18 cellular contexts compared by ENCODE assay signal in the genomic region with DNA sequence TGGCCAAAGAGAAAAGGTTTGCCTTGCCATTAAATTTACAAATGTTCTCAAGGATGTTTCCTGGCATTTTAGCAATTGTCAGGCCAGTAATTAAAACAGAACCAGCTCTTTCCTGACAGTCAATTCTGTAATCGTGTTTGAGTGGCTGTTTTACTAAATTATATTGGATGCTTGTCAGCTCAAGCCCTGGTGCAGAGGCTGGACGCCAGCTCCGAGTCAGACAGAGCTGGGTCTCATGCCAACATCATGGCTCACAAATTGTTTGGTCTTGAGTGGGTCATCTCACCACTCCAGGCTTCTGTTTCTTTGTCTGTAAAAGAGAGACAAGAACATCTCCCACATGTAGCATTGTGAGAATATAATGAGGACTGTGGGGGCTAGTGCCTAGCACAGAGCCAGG.
DNase-seq lines count a peak whose midpoint lies in the region; ATAC-seq and TF ChIP-seq lines count a peak whose summit lies in the region.
"Had no signal": no experiment of that assay in that cellular context is flagged by ENCODE, and none has a peak within 500 bp of the region (broad histone marks: within the 10 kb centered on the region; RNA-seq: fewer than 3 reads in every experiment).

No MANE protein-coding gene starts in this region.

- H3K9ac ChIP-seq in PC-3 (ENCODE audit: low read length) (no peak overlapping the region), fibroblast of lung (ENCODE audit: insufficient read depth, low read length) (no peak overlapping the region), colonic mucosa (ENCODE audit: low read depth in 2 of 2, low read length in 2 of 2) (no peak overlapping the region)
- H3K9ac ChIP-seq: BLaER1 treated with 17β-estradiol and CSF1 and Interleukin-3, amounts not matched to agents 10 nM and 100 nM had no signal

- no peak overlapping the region for H2AFZ ChIP-seq in PC-3 (ENCODE audit: low read length)
- no peak overlapping the region for H2AFZ ChIP-seq in fibroblast of lung (ENCODE audit: low read length)

- H3K4me3 ChIP-seq in PC-3 (ENCODE audit: low read length): no peak overlapping the region
- H3K4me3 ChIP-seq in fibroblast of lung (replicated peaks in 1 of 4; ENCODE audit: control extremely low read depth in 1 of 4, insufficient read depth in 1 of 4, low read depth in 3 of 4, low read length in 4 of 4): no peak overlapping the region
- H3K4me3 ChIP-seq in lower lobe of right lung: no peak overlapping the region
- no peak overlapping the region for H3K4me3 ChIP-seq in colonic mucosa
- H3K4me3 ChIP-seq: BLaER1 treated with 17β-estradiol and CSF1 and Interleukin-3, amounts not matched to agents 10 nM and 100 nM; thyroid gland had no signal

- H3K9me2 ChIP-seq in PC-3 (replicated peaks; ENCODE audit: low read length): no peaks in the 10 kb centered on the region

- H3K36me3 ChIP-seq in PC-3 (ENCODE audit: low read depth, low read length) (no peaks in the 10 kb centered on the region), fibroblast of lung (ENCODE audit: control insufficient read depth, insufficient read depth, low read length) (no peaks in the 10 kb centered on the region), lower lobe of right lung (no peaks in the 10 kb centered on the region), colonic mucosa (no peaks in the 10 kb centered on the region)
- H3K36me3 ChIP-seq: thyroid gland had no signal

- ATAC-seq in PC-3 (no peak), HG03196 (IDR thresholded peaks at IDR 0.05; ENCODE audit: unreplicated experiment) (no peak), lower lobe of right lung (no peak)
- ATAC-seq: left colon had no signal

- H3K27ac ChIP-seq in PC-3 (ENCODE audit: low read length) (no peak overlapping the region), fibroblast of lung (ENCODE audit: insufficient read depth, low read length) (no peak overlapping the region), lower lobe of right lung (no peak overlapping the region), colonic mucosa (no peak overlapping the region)
- H3K27ac ChIP-seq: BLaER1 treated with 17β-estradiol and CSF1 and Interleukin-3, amounts not matched to agents 10 nM and 100 nM; thyroid gland had no signal

- no peaks in the 10 kb centered on the region for H3F3A ChIP-seq in PC-3 (ENCODE audit: low read length, unreplicated experiment)

- CTCF ChIA-PET in PC-3 (lab: Charles Lee): no interaction called here

- H3K4me2 ChIP-seq in PC-3 (ENCODE audit: low read length) (no peak overlapping the region), fibroblast of lung (ENCODE audit: extremely low read depth, insufficient read depth, low read length) (no peak overlapping the region)
- H3K4me2 ChIP-seq: BLaER1 treated with 17β-estradiol and CSF1 and Interleukin-3, amounts not matched to agents 10 nM and 100 nM had no signal

- no peaks in the 10 kb centered on the region for H3K9me3 ChIP-seq in PC-3 (ENCODE audit: low read length)
- no peaks in the 10 kb centered on the region for H3K9me3 ChIP-seq in fibroblast of lung (ENCODE audit: control insufficient read depth, insufficient read depth, low read depth, low read length)
- H3K9me3 ChIP-seq in lower lobe of right lung: no peaks in the 10 kb centered on the region
- no peaks in the 10 kb centered on the region for H3K9me3 ChIP-seq in colonic mucosa
- H3K9me3 ChIP-seq: thyroid gland had no signal

- DNase-seq in GM04504 (ENCODE audit: low read depth) (peak; percentile 38), PC-3 (peak; percentile 30), fibroblast of lung (ENCODE audit: low read depth in 2 of 2) (peak; percentile 11 to 76), putamen (ENCODE audit: low spot score) (peak; percentile 20), lower lobe of right lung (no peak), colonic mucosa (no peak), germinal center (ENCODE audit: low spot score) (no peak)
- DNase-seq: activated CD4-positive, CD25-positive, alpha-beta regulatory T cell; cortex of kidney; DMS153; erythroblast; KBM-7; left colon; stimulated activated CD4-positive, alpha-beta T cell treated with anti-CD3 and anti-CD28 coated beads, Interleukin-4, amount 100 ng/mL, for 24 hours; stimulated activated CD8-positive, alpha-beta memory T cell treated with anti-CD3 and anti-CD28 coated beads, Interleukin-4, amount 100 ng/mL, for 48 hours; thyroid gland had no signal

- TF ChIP-seq CTCF in PC-3 (conservative IDR thresholded peaks at IDR 0.05; ENCODE audit: low read depth, low read length): no peak
- no peak for TF ChIP-seq CTCF in fibroblast of lung (conservative IDR thresholded peaks at IDR 0.05 in 1 of 2, IDR thresholded peaks at IDR 0.05 in 1 of 2; ENCODE audit: low read depth in 1 of 2, low read length in 2 of 2)
- no peak for TF ChIP-seq CTCF in lower lobe of right lung (IDR thresholded peaks at IDR 0.05)
- no peak for TF ChIP-seq CTCF in colonic mucosa (IDR thresholded peaks at IDR 0.05)

- H4K20me1 ChIP-seq in PC-3 (ENCODE audit: low read length): no peaks in the 10 kb centered on the region
- H4K20me1 ChIP-seq in fibroblast of lung (ENCODE audit: control insufficient read depth, extremely low read depth, insufficient read depth, low read length): no peaks in the 10 kb centered on the region
- H4K20me1 ChIP-seq: BLaER1 treated with 17β-estradiol and CSF1 and Interleukin-3, amounts not matched to agents 10 nM and 100 nM had no signal

- H3K4me1 ChIP-seq in PC-3 (ENCODE audit: insufficient read depth, low read length) (peaks cover 4% of the 10 kb centered on the region), fibroblast of lung (ENCODE audit: control insufficient read depth, extremely low read depth, insufficient read depth, low read length) (no peaks in the 10 kb centered on the region), lower lobe of right lung (no peaks in the 10 kb centered on the region), colonic mucosa (no peaks in the 10 kb centered on the region)
- H3K4me1 ChIP-seq: thyroid gland had no signal

- intact Hi-C loops in PC-3 (cut with micrococcal nuclease) (no loop called here), lower lobe of right lung (cut with DNase I) (no loop called here), colonic mucosa (cut with DNase I) (no loop called here)

- no TSS peak for BruUV-seq in PC-3 (replicated peaks; lab: Mats Ljungman, UMichigan)

- no peaks in the 10 kb centered on the region for H3K27me3 ChIP-seq in PC-3 (ENCODE audit: low read length)
- H3K27me3 ChIP-seq in fibroblast of lung (ENCODE audit: control insufficient read depth, insufficient read depth, low read length): no peaks in the 10 kb centered on the region
- H3K27me3 ChIP-seq in lower lobe of right lung (ENCODE audit: low read depth): peaks cover 10% of the 10 kb centered on the region
- H3K27me3 ChIP-seq in colonic mucosa: no peaks in the 10 kb centered on the region
- H3K27me3 ChIP-seq: thyroid gland had no signal

- no peaks in the 10 kb centered on the region for H3K79me2 ChIP-seq in PC-3 (ENCODE audit: low read length)
- no peaks in the 10 kb centered on the region for H3K79me2 ChIP-seq in fibroblast of lung (ENCODE audit: control insufficient read depth, insufficient read depth, low read length)

- POLR2A ChIA-PET in PC-3 (lab: Charles Lee; ENCODE audit: unreplicated experiment): no interaction called here

Comparison
In these comparisons a context has a peak if more than half of its experiments do, and no peak if none do; other contexts are left out.
1. DNase-seq: peak in GM04504 (single experiment), PC-3 (single experiment), fibroblast of lung (2 of 2) and putamen (single experiment); none in lower lobe of right lung (single experiment), colonic mucosa (single experiment) and germinal center (single experiment).